Comparison of ENCODE assay signal across 15 cellular contexts in genomic region chr7:2689343-2689847, GRCh38. TPM values are rescaled to one million over a fixed set of nuclear protein-coding genes. Genes with fewer than 3 reads are reported as not detected.
DNase-seq lines count a peak whose midpoint lies in the region; ATAC-seq and TF ChIP-seq lines count a peak whose summit lies in the region.
"Had no signal": no experiment of that assay in that cellular context is flagged by ENCODE, and none has a peak within 500 bp of the region (broad histone marks: within the 10 kb centered on the region; RNA-seq: fewer than 3 reads in every experiment).

No MANE protein-coding gene starts in this region.

- no peak overlapping the region for H3K4ac ChIP-seq in IMR-90 (ENCODE audit: low read depth, low read length)

- H3K4me2 ChIP-seq in IMR-90 (ENCODE audit: low read depth, low read length): no peak overlapping the region

- peak overlapping the region; percentile 56 for H3K4me3 ChIP-seq in left ventricle myocardium inferior
- H3K4me3 ChIP-seq in IMR-90 (ENCODE audit: insufficient read depth, low read depth, low read length): no peak overlapping the region
- H3K4me3 ChIP-seq in left lung: no peak overlapping the region
- H3K4me3 ChIP-seq in foreskin fibroblast (ENCODE audit: low read depth in 1 of 2, low read length in 2 of 2): peak overlapping the region in 1 of 2 donors; percentile 59

- no peaks in the 10 kb centered on the region for H3K36me3 ChIP-seq in left ventricle myocardium inferior
- no peaks in the 10 kb centered on the region for H3K36me3 ChIP-seq in IMR-90 (ENCODE audit: control insufficient read depth, insufficient read depth, low read length)
- no peaks in the 10 kb centered on the region for H3K36me3 ChIP-seq in left lung
- H3K36me3 ChIP-seq: esophagus squamous epithelium, tibial nerve had no signal

- TF ChIP-seq CTCF in left ventricle myocardium inferior (IDR thresholded peaks at IDR 0.05; ENCODE audit: borderline replicate concordance): no peak
- no peak for TF ChIP-seq CTCF in IMR-90 (conservative IDR thresholded peaks at IDR 0.05; ENCODE audit: low read depth, low read length)
- TF ChIP-seq CTCF in left lung (IDR thresholded peaks at IDR 0.05): no peak
- TF ChIP-seq CTCF in foreskin fibroblast (IDR thresholded peaks at IDR 0.05; ENCODE audit: low read depth, low read length): no peak

- intact Hi-C loops in left ventricle myocardium inferior (cut with micrococcal nuclease): no loop called here
- intact Hi-C loops in left ventricle myocardium superior (cut with micrococcal nuclease): loop anchor here (10.0 kb wide), 1 partner anchor 235 kb away; no protein-coding TSS in a partner anchor
- intact Hi-C loops in IMR-90 (cut with micrococcal nuclease): no loop called here
- intact Hi-C loops in left lung (cut with DNase I): loop anchor here in 1 of 2 donors (10.0 kb wide), 2 partner anchors 125 to 235 kb away; no protein-coding TSS in a partner anchor

- H2BK5ac ChIP-seq in IMR-90 (ENCODE audit: low read depth, low read length, poor library complexity, severe bottlenecking): no peak overlapping the region

- H3K14ac ChIP-seq in IMR-90 (replicated peaks; ENCODE audit: low read depth, low read length): no peak overlapping the region

- DNase-seq in left ventricle myocardium inferior: no peak
- no peak for DNase-seq in left ventricle myocardium superior
- no peak for DNase-seq in IMR-90
- no peak for DNase-seq in immature natural killer cell
- no peak for DNase-seq in DMS153 (lab: John Stamatoyannopoulos, UW)
- no peak for DNase-seq in left lung
- no peak for DNase-seq in glomerular visceral epithelial cell (ENCODE audit: extremely low spot score)
- DNase-seq in foreskin fibroblast: no peak
- DNase-seq: activated CD4-positive, alpha-beta T cell treated with anti-CD3 and anti-CD28 coated beads for 36 hours; activated naive CD4-positive, alpha-beta T cell treated with anti-CD3 and anti-CD28 coated beads, Interleukin-2, amount 10 ng/mL, durations not matched to agents 7 days and 5 days; DMS79 treated with DMSO at 0.1 percent for 48 hours; esophagus squamous epithelium had no signal

- H3K9me3 Mint-ChIP-seq in immature natural killer cell: peaks cover 0 to 1% (median 0%) of the 10 kb centered on the region in 6 donors
- H3K9me3 Mint-ChIP-seq: activated naive CD4-positive, alpha-beta T cell treated with anti-CD3 and anti-CD28 coated beads, Interleukin-2, amount 10 ng/mL, durations not matched to agents 7 days and 5 days had no signal

- H4K20me1 ChIP-seq in IMR-90 (ENCODE audit: insufficient read depth, low read length): no peaks in the 10 kb centered on the region

- in situ Hi-C loops in IMR-90 (cut with MboI; ENCODE audit: low sequenced_read_pairs): loop anchor here (25.0 kb wide), 1 partner anchor 473 kb away; no protein-coding TSS in a partner anchor

- no peaks in the 10 kb centered on the region for H3K36me3 Mint-ChIP-seq in immature natural killer cell
- H3K36me3 Mint-ChIP-seq: activated naive CD4-positive, alpha-beta T cell treated with anti-CD3 and anti-CD28 coated beads, Interleukin-2, amount 10 ng/mL, durations not matched to agents 7 days and 5 days had no signal

- peaks cover 17 to 25% of the 10 kb centered on the region in 2 donors for H3K4me1 Mint-ChIP-seq in immature natural killer cell

- H2AFZ ChIP-seq in IMR-90 (replicated peaks; ENCODE audit: low read length, poor library complexity): peak overlapping the region; percentile 21

- whole genome bisulfite sequencing in IMR-90 (ENCODE audit: extremely low coverage in 2 of 2, insufficient read length in 1 of 2), 2 experiments: 89% methylated on average over 4 of the region's 16 CpGs; no CpG with 5 or more reads in 1 of the 2 experiments

- H4K5ac ChIP-seq in IMR-90 (ENCODE audit: low read depth, low read length): no peak overlapping the region

- H3K9ac ChIP-seq in IMR-90 (ENCODE audit: low read depth, low read length): no peak overlapping the region

- BruUV-seq in IMR-90 (replicated peaks; lab: Mats Ljungman, UMichigan): no TSS peak

- no peak overlapping the region for H2BK20ac ChIP-seq in IMR-90 (ENCODE audit: low read depth, low read length)

- H3K9me3 ChIP-seq in left ventricle myocardium inferior (replicated peaks) (no peaks in the 10 kb centered on the region), IMR-90 (ENCODE audit: control insufficient read depth, insufficient read depth, low read length) (no peaks in the 10 kb centered on the region), left lung (no peaks in the 10 kb centered on the region)
- H3K9me3 ChIP-seq: esophagus squamous epithelium, tibial nerve had no signal

- H3K4me3 Mint-ChIP-seq in immature natural killer cell: peak overlapping the region; percentile 19 to 77 (median 58)
- H3K4me3 Mint-ChIP-seq: activated CD4-positive, alpha-beta T cell treated with anti-CD3 and anti-CD28 coated beads for 36 hours; activated naive CD4-positive, alpha-beta T cell treated with anti-CD3 and anti-CD28 coated beads, Interleukin-2, amount 10 ng/mL, durations not matched to agents 7 days and 5 days had no signal

- POLR2A ChIA-PET in IMR-90 (lab: Charles Lee; ENCODE audit: unreplicated experiment): no interaction called here

- H3K79me1 ChIP-seq in IMR-90 (ENCODE audit: low read depth in 1 of 2, low read length in 2 of 2): no peaks in the 10 kb centered on the region

- H3K18ac ChIP-seq in IMR-90 (ENCODE audit: low read depth, low read length): no peak overlapping the region

- no peak overlapping the region for H2BK15ac ChIP-seq in IMR-90 (ENCODE audit: low read depth, low read length)

- no peak for TF ChIP-seq RAD21 in IMR-90 (IDR thresholded peaks at IDR 0.05; ENCODE audit: low read length)

- H3K27me3 ChIP-seq in left ventricle myocardium inferior (ENCODE audit: low read depth) (peaks cover 53% of the 10 kb centered on the region), IMR-90 (ENCODE audit: control insufficient read depth, insufficient read depth, low read length) (peaks cover 9% of the 10 kb centered on the region; the same call in 1 of the 2 replicates), left lung (peaks cover 23 to 65% of the 10 kb centered on the region in 2 donors)

- dilution Hi-C loops in IMR-90 (cut with HindIII; ENCODE audit: low sequenced_read_pairs, unreplicated experiment): no loop called here

- no peak overlapping the region for H3K56ac ChIP-seq in IMR-90 (ENCODE audit: extremely low read depth, insufficient read depth, low read length)

- H3K23ac ChIP-seq in IMR-90 (ENCODE audit: low read depth, low read length): no peak overlapping the region

- no peaks in the 10 kb centered on the region for H3K9me1 ChIP-seq in IMR-90 (ENCODE audit: insufficient read depth, low read length)

- no peak overlapping the region for H2BK120ac ChIP-seq in IMR-90 (ENCODE audit: low read depth, low read length)

- peak overlapping the region in 4 of 6 donors; percentile 64 to 86 (median 68) for H3K27ac Mint-ChIP-seq in immature natural killer cell
- H3K27ac Mint-ChIP-seq: activated CD4-positive, alpha-beta T cell treated with anti-CD3 and anti-CD28 coated beads for 36 hours; activated naive CD4-positive, alpha-beta T cell treated with anti-CD3 and anti-CD28 coated beads, Interleukin-2, amount 10 ng/mL, durations not matched to agents 7 days and 5 days had no signal

- ATAC-seq in left ventricle myocardium superior (no peak), IMR-90 (ENCODE audit: low read depth) (no peak), left lung (no peak)
- ATAC-seq: activated CD4-positive, alpha-beta T cell treated with anti-CD3 and anti-CD28 coated beads for 36 hours had no signal

- H3K27me3 Mint-ChIP-seq in immature natural killer cell (ENCODE audit: low read depth in 3 of 3): peaks cover 28 to 31% (median 29%) of the 10 kb centered on the region in 3 donors

- no peak overlapping the region for H4K8ac ChIP-seq in IMR-90 (ENCODE audit: low read depth in 2 of 2, low read length in 2 of 2)

- H2AK9ac ChIP-seq in IMR-90 (replicated peaks; ENCODE audit: low read depth, low read length, poor library complexity): peak overlapping the region; percentile 55

- H3K4me1 ChIP-seq in left ventricle myocardium inferior: peaks cover 31% of the 10 kb centered on the region
- peaks cover 6% of the 10 kb centered on the region for H3K4me1 ChIP-seq in IMR-90 (ENCODE audit: control insufficient read depth, insufficient read depth, low read length)
- H3K4me1 ChIP-seq in left lung: peaks cover 3 to 22% of the 10 kb centered on the region in 2 donors

- no peak for TF ChIP-seq POLR2A in IMR-90 (IDR thresholded peaks at IDR 0.05; ENCODE audit: low read depth, low read length)

- H4K91ac ChIP-seq in IMR-90 (ENCODE audit: insufficient read depth, low read depth, low read length): no peak overlapping the region

- no peak overlapping the region for H3K27ac ChIP-seq in left ventricle myocardium inferior (replicated peaks)
- no peak overlapping the region for H3K27ac ChIP-seq in IMR-90 (ENCODE audit: insufficient read depth, low read length)
- H3K27ac ChIP-seq in left lung: no peak overlapping the region
- H3K27ac ChIP-seq: esophagus squamous epithelium, tibial nerve had no signal

- no peak overlapping the region; the same call in 1 of the 2 replicates for H2AK5ac ChIP-seq in IMR-90 (ENCODE audit: low read depth, low read length)

- CTCF ChIA-PET in IMR-90 (lab: Yijun Ruan, JAX): interaction anchor here (0.6 to 1.4 kb wide), 3 partner anchors 8 to 268 kb away, joined by 3 to 5 read pairs (median 4); no protein-coding TSS in a partner anchor

TF ChIP-seq in IMR-90, 13 proteins besides CTCF, POLR2A, EP300 and RAD21 (continues in another document):
- no peak for TF ChIP-seq BHLHE40 (IDR thresholded peaks at IDR 0.05; ENCODE audit: low read depth, low read length)
- no peak for TF ChIP-seq SMC3 (IDR thresholded peaks at IDR 0.05; ENCODE audit: low read depth, low read length)
- TF ChIP-seq NFE2L2 (IDR thresholded peaks at IDR 0.05; ENCODE audit: low read depth, low read length): no peak
- TF ChIP-seq RCOR1 (IDR thresholded peaks at IDR 0.05; ENCODE audit: insufficient replicate concordance, low read length): no peak
- TF ChIP-seq FOS (IDR thresholded peaks at IDR 0.05; ENCODE audit: low read depth, low read length): no peak
- no peak for TF ChIP-seq MXI1 (IDR thresholded peaks at IDR 0.05; ENCODE audit: borderline replicate concordance, low read depth, low read length)

RNA-seq across cellular contexts. Expression of gene AMZ1, which starts 1.4 kb away (rescaled TPM):
- 0.11 TPM for total RNA-seq in left ventricle myocardium inferior
- total RNA-seq in left ventricle myocardium superior: 0.05 TPM
- total RNA-seq in IMR-90 (2012; rRNA removed): 0.54 and 0.83 TPM in 2 replicates
- 1.6 and 2.7 TPM in 2 replicates for polyA plus RNA-seq in IMR-90 (2012; rRNA removed)
- polyA plus RNA-seq in IMR-90 (2012; cell fraction: cytosol; rRNA removed): 0.93 and 1.5 TPM in 2 replicates
- polyA plus RNA-seq in IMR-90 (2012; cell fraction: nucleus; rRNA removed; ENCODE audit: low replicate concordance): 1.8 and 3.4 TPM in 2 replicates
- polyA plus RNA-seq in immature natural killer cell: under 1 TPM in 1 of 3 donors, not detected in 2; 0.11 TPM
- total RNA-seq in left lung: 1 to 10 TPM in 1 of 2 donors, under 1 TPM in 1; 0.13 to 1.3 TPM
- total RNA-seq: H4, HepG2 had no signal

RNA-seq across cellular contexts. Expression of gene TTYH3, which starts 57.6 kb away (rescaled TPM):
- total RNA-seq in left ventricle myocardium inferior (10.9 TPM), left ventricle myocardium superior (10.5 TPM), IMR-90 (2012; rRNA removed) (5.6 and 6.1 TPM in 2 replicates), left lung (100 to 1,000 TPM in 1 of 2 donors, 10 to 100 TPM in 1; 82.9 to 105 TPM)
- polyA plus RNA-seq in IMR-90 (2012; rRNA removed) (82.6 and 106 TPM in 2 replicates), immature natural killer cell (1 to 10 TPM; 1.3 to 3.2 (median 1.6) TPM)
- polyA plus RNA-seq in IMR-90 (2012; cell fraction: cytosol; rRNA removed): 56.1 and 135 TPM in 2 replicates
- polyA plus RNA-seq in IMR-90 (2012; cell fraction: nucleus; rRNA removed; ENCODE audit: low replicate concordance): 100 and 222 TPM in 2 replicates
